Comparison of ENCODE assay signal across 10 cellular contexts in genomic region chr6:157715766-157716171, GRCh38.
DNase-seq lines count a peak whose midpoint lies in the region; ATAC-seq and TF ChIP-seq lines count a peak whose summit lies in the region.
"Had no signal": no experiment of that assay in that cellular context is flagged by ENCODE, and none has a peak within 500 bp of the region (broad histone marks: within the 10 kb centered on the region; RNA-seq: fewer than 3 reads in every experiment).

No MANE protein-coding gene starts in this region.

- WGBS in right lobe of liver (ENCODE audit: insufficient coverage, low coverage, low lambda C conversion rate, missing lambda C conversion rate): 58% methylated on average over 3 of the region's 6 CpGs
- WGBS in suprapubic skin: 54% methylated on average over 5 of the region's 6 CpGs

- H3K36me3 Mint-ChIP-seq in HFFc6 (ENCODE audit: low read depth): no peaks in the 10 kb centered on the region

- H3K36me3 ChIP-seq in colonic mucosa (no peaks in the 10 kb centered on the region), right lobe of liver (no peaks in the 10 kb centered on the region), suprapubic skin (no peaks in the 10 kb centered on the region)

- H3K27ac Mint-ChIP-seq in HFFc6: peak overlapping the region; percentile 85

- peak; percentile 61 to 82 (median 74) for ATAC-seq in right lobe of liver

- TF ChIP-seq POLR2A in right lobe of liver (IDR thresholded peaks at IDR 0.05): no peak
- no peak for TF ChIP-seq POLR2A in suprapubic skin (IDR thresholded peaks at IDR 0.05)

- H3K4me3 Mint-ChIP-seq in HFFc6: peak overlapping the region; percentile 68

- H3K4me1 ChIP-seq in colonic mucosa (no peaks in the 10 kb centered on the region), right lobe of liver (no peaks in the 10 kb centered on the region), suprapubic skin (peaks cover 14% of the 10 kb centered on the region)

- no peaks in the 10 kb centered on the region for H3K27me3 ChIP-seq in colonic mucosa
- no peaks in the 10 kb centered on the region for H3K27me3 ChIP-seq in right lobe of liver
- H3K27me3 ChIP-seq in suprapubic skin: no peaks in the 10 kb centered on the region

- intact Hi-C loops in colonic mucosa (cut with DNase I): no loop called here
- intact Hi-C loops in right lobe of liver (cut with DNase I): no loop called here

- TF ChIP-seq CTCF in HFFc6 (IDR thresholded peaks at IDR 0.05): no peak
- no peak for TF ChIP-seq CTCF in colonic mucosa (IDR thresholded peaks at IDR 0.05)
- no peak for TF ChIP-seq CTCF in right lobe of liver (IDR thresholded peaks at IDR 0.05)
- TF ChIP-seq CTCF in suprapubic skin (IDR thresholded peaks at IDR 0.05): no peak

- H3K9me3 ChIP-seq in colonic mucosa (no peaks in the 10 kb centered on the region), right lobe of liver (no peaks in the 10 kb centered on the region), suprapubic skin (no peaks in the 10 kb centered on the region)

- peaks cover 54% of the 10 kb centered on the region for H3K4me1 Mint-ChIP-seq in HFFc6 (ENCODE audit: low read depth)

- DNase-seq in HFFc6: peak; percentile 86
- DNase-seq in colonic mucosa: peak; percentile 63
- peak in 2 of 3 donors; percentile 27 to 54 for DNase-seq in right lobe of liver
- DNase-seq in suprapubic skin (ENCODE audit: low spot score in 2 of 2): peak; percentile 85 to 87
- no peak for DNase-seq in 8988T
- no peak for DNase-seq in GF-D8 (lab: John Stamatoyannopoulos, UW)
- DNase-seq in D341Med (ENCODE audit: low spot score): no peak
- no peak for DNase-seq in AML-193 (lab: John Stamatoyannopoulos, UW)
- DNase-seq: activated T-cell treated with anti-CD3 and anti-CD28 coated beads for 4 hours, NCI-H2081 had no signal

- H3K9ac ChIP-seq in colonic mucosa (ENCODE audit: low read depth in 2 of 2, low read length in 2 of 2): no peak overlapping the region

- TF ChIP-seq EP300 in suprapubic skin (IDR thresholded peaks at IDR 0.05): no peak

- no peak overlapping the region for H3K27ac ChIP-seq in colonic mucosa
- no peak overlapping the region for H3K27ac ChIP-seq in right lobe of liver
- peak overlapping the region; percentile 80 for H3K27ac ChIP-seq in suprapubic skin

- H3K9me3 Mint-ChIP-seq in HFFc6: no peaks in the 10 kb centered on the region

- H3K4me3 ChIP-seq in colonic mucosa (no peak overlapping the region), right lobe of liver (no peak overlapping the region), suprapubic skin (peak overlapping the region; percentile 10)

- H3K27me3 Mint-ChIP-seq in HFFc6 (ENCODE audit: insufficient read depth): peaks cover 21% of the 10 kb centered on the region

Comparison
In these comparisons a context has a peak if more than half of its experiments do, and no peak if none do; other contexts are left out.
1. DNase-seq: peak in HFFc6 (single experiment), colonic mucosa (single experiment), right lobe of liver (2 of 3) and suprapubic skin (2 of 2); none in 8988T (single experiment), GF-D8 (single experiment), D341Med (single experiment) and AML-193 (0 of 2).